25 cellular contexts compared by ENCODE assay signal in genomic region chr3:65907232-65908130, GRCh38.
DNase-seq lines count a peak whose midpoint lies in the region; ATAC-seq, FAIRE-seq and TF ChIP-seq lines count a peak whose summit lies in the region.
"Had no signal": no experiment of that assay in that cellular context is flagged by ENCODE, and none has a peak within 500 bp of the region (broad histone marks: within the 10 kb centered on the region; RNA-seq: fewer than 3 reads in every experiment).

No MANE protein-coding gene starts in this region.

- 78% methylated on average over 9 of the region's 9 CpGs; no CpG with 5 or more reads in 1 of the 2 experiments for WGBS in H1 (ENCODE audit: extremely low coverage in 1 of 2, insufficient coverage in 1 of 2, insufficient read length in 1 of 2, insufficient replicate concordance in 2 of 2, low coverage in 1 of 2, low lambda C conversion rate in 2 of 2, missing lambda C conversion rate in 1 of 2), 2 experiments

- peak; percentile 5 to 35; a peak in 2 of 4 replicates for TF ChIP-seq RAD21 in H1 (IDR thresholded peaks at IDR 0.05 in 1 of 2, conservative IDR thresholded peaks at IDR 0.05 in 1 of 2; ENCODE audit: low read depth in 2 of 2, low read length in 2 of 2)

- in situ Hi-C loops in KBM-7 (cut with MboI; ENCODE audit: low pct_unique_long_range_greater_than_20kb, low sequenced_read_pairs): no loop called here

- ATAC-seq in GM21447 (IDR thresholded peaks at IDR 0.05; ENCODE audit: unreplicated experiment): no peak
- ATAC-seq: activated CD8-positive, alpha-beta T cell treated with anti-CD3 and anti-CD28 coated beads for 36 hours; activated T-helper 17 cell treated with anti-CD3 and anti-CD28 coated beads, Interleukin-2, amount 50 U/mL, for 72 hours; right cardiac atrium had no signal

- 0 out of 2 replicates have a peak overlapping the region, but pooled peaks have one; percentile 28 for H3K18ac ChIP-seq in H1 (ENCODE audit: extremely low read depth, low read length)

- no peak overlapping the region for H3K14ac ChIP-seq in H1 (ENCODE audit: insufficient read length)

- H3K23ac ChIP-seq in H1 (ENCODE audit: insufficient read length): no peak overlapping the region

- no peak overlapping the region for H3K4ac ChIP-seq in H1 (replicated peaks; ENCODE audit: insufficient read length, low read depth, low read length)

- H3K23me2 ChIP-seq in H1 (ENCODE audit: low read depth, low read length): no peaks in the 10 kb centered on the region

- H3K4me2 ChIP-seq in H1 (ENCODE audit: insufficient read depth in 1 of 2, low read depth in 2 of 2, low read length in 2 of 2) (no peak overlapping the region), Karpas-422 (ENCODE audit: low read depth, low read length, poor library complexity, severe bottlenecking) (no peak overlapping the region)

- CTCF ChIA-PET in H1 (lab: Charles Lee; ENCODE audit: partially characterized antibody): interaction anchor here (0.6 to 1.7 kb wide), 9 partner anchors 12 to 747 kb away, joined by 3 to 6 read pairs (median 4); no protein-coding TSS in a partner anchor

- H3K36me3 ChIP-seq in H1 (ENCODE audit: control insufficient read depth in 2 of 4, insufficient read depth in 4 of 4, low read length in 3 of 4) (no peaks in the 10 kb centered on the region), Karpas-422 (ENCODE audit: insufficient read depth, low read length) (no peaks in the 10 kb centered on the region)
- H3K36me3 ChIP-seq: brain microvascular endothelial cell, neutrophil, spleen, tibial artery had no signal

- H2BK20ac ChIP-seq in H1 (ENCODE audit: low read length): no peak overlapping the region

- no peak overlapping the region for H3K4me3 ChIP-seq in H1 (ENCODE audit: extremely low read depth in 1 of 4, insufficient read depth in 2 of 4, low read depth in 3 of 4, low read length in 4 of 4)
- H3K4me3 ChIP-seq in Karpas-422 (ENCODE audit: low read length): no peak overlapping the region
- H3K4me3 ChIP-seq: spleen, tibial artery had no signal

- H4K8ac ChIP-seq in H1 (ENCODE audit: extremely low read depth, insufficient read depth, low read length): no peak overlapping the region

- no peak overlapping the region for H3K9ac ChIP-seq in H1 (replicated peaks in 1 of 4; ENCODE audit: extremely low read depth in 1 of 4, low read depth in 3 of 4, low read length in 3 of 4)
- no peak overlapping the region for H3K9ac ChIP-seq in Karpas-422 (ENCODE audit: low read length)

- no peak overlapping the region for H2BK12ac ChIP-seq in H1 (ENCODE audit: low read depth, low read length)

- H4K20me1 ChIP-seq in H1 (replicated peaks in 1 of 2; ENCODE audit: control insufficient read depth in 1 of 2, insufficient read depth in 2 of 2, low read length in 2 of 2) (peaks cover 1 to 2% of the 10 kb centered on the region in 2 experiments), Karpas-422 (ENCODE audit: insufficient read depth, low read depth, low read length) (no peaks in the 10 kb centered on the region)

- no peak overlapping the region for H3K27ac ChIP-seq in H1 (ENCODE audit: low read depth, low read length)
- H3K27ac ChIP-seq in Karpas-422 (ENCODE audit: low read length): no peak overlapping the region
- H3K27ac ChIP-seq: brain microvascular endothelial cell, neutrophil, spleen, tibial artery had no signal

- H4K91ac ChIP-seq in H1 (replicated peaks; ENCODE audit: insufficient read length, low read length): no peak overlapping the region

- no peaks in the 10 kb centered on the region for H3K9me2 ChIP-seq in Karpas-422 (replicated peaks; ENCODE audit: insufficient read depth, low read length)

- no peaks in the 10 kb centered on the region for H3K9me3 ChIP-seq in H1 (ENCODE audit: insufficient read depth in 2 of 2, low read depth in 1 of 2, low read length in 1 of 2)
- no peaks in the 10 kb centered on the region for H3K9me3 ChIP-seq in Karpas-422 (ENCODE audit: low read length)
- H3K9me3 ChIP-seq: neutrophil, spleen, tibial artery had no signal

- POLR2A ChIA-PET in H1 (lab: Charles Lee; ENCODE audit: partially characterized antibody): interaction anchor here (1.2 kb wide), 1 partner anchor 131 kb away, joined by 7 read pairs; no protein-coding TSS in a partner anchor

- peak; percentile 74 for DNase-seq in ELF-1 (ENCODE audit: low read depth, low spot score)
- DNase-seq in NCI-H69 (lab: John Stamatoyannopoulos, UW): peak; percentile 6
- DNase-seq in H1 (ENCODE audit: low read depth in 1 of 2, low spot score in 2 of 2): no peak
- DNase-seq in kidney tubule cell (ENCODE audit: low spot score): peak; percentile 47
- no peak for DNase-seq in KBM-7
- DNase-seq in Karpas-422: no peak
- DNase-seq in NCI-H1436 (lab: John Stamatoyannopoulos, UW): no peak
- DNase-seq: activated CD8-positive, alpha-beta T cell treated with anti-CD3 and anti-CD28 coated beads for 36 hours; activated naive CD4-positive, alpha-beta T cell treated with anti-CD3 and anti-CD28 coated beads, Interleukin-2, amount 50 U/mL, for 16 hours; amygdala; brain microvascular endothelial cell; CD4-positive, alpha-beta T cell; hypothalamus; NCI-H1048; NCI-H1694 treated with DMSO at 0.1 percent for 48 hours; NCI-H2171; NCI-H510A; posterior cingulate gyrus; right cardiac atrium; SHP77; spleen; tibial artery had no signal

- peak; percentile 70 for FAIRE-seq in H1 (lab: Jason Lieb, UNC)

- no peak for TF ChIP-seq POLR2A in H1 (IDR thresholded peaks at IDR 0.05; ENCODE audit: control extremely low read depth in 1 of 2, low read depth in 2 of 2, low read length in 2 of 2)

- H2BK5ac ChIP-seq in H1 (ENCODE audit: low read depth, low read length): no peak overlapping the region

- peaks cover 7% of the 10 kb centered on the region for H3K79me1 ChIP-seq in H1 (ENCODE audit: low read depth, low read length)

- TF ChIP-seq CTCF in H1 (IDR thresholded peaks at IDR 0.05; ENCODE audit: control extremely low read depth in 1 of 3, insufficient read depth in 1 of 3, low read depth in 1 of 3, low read length in 3 of 3): peak in 1 of 3 experiments; percentile 23; a peak in 1 of 4 replicates

- TF ChIP-seq EP300 in H1 (IDR thresholded peaks at IDR 0.05; ENCODE audit: borderline replicate concordance in 1 of 2, low read depth in 2 of 2, low read length in 2 of 2): no peak

- no peaks in the 10 kb centered on the region for H3K27me3 ChIP-seq in H1 (replicated peaks in 1 of 4; ENCODE audit: control insufficient read depth in 3 of 4, extremely low read depth in 1 of 4, insufficient read depth in 3 of 4, low read length in 3 of 4)
- H3K27me3 ChIP-seq in Karpas-422 (ENCODE audit: low read length): no peaks in the 10 kb centered on the region
- H3K27me3 ChIP-seq: brain microvascular endothelial cell, neutrophil, spleen, tibial artery had no signal

- no peak overlapping the region for H2BK15ac ChIP-seq in H1 (ENCODE audit: low read length)

- H2BK120ac ChIP-seq in H1 (replicated peaks; ENCODE audit: low read depth, low read length): no peak overlapping the region

- H4K5ac ChIP-seq in H1 (ENCODE audit: insufficient read length, low read depth, low read length): no peak overlapping the region

- no peak overlapping the region for H2AK5ac ChIP-seq in H1 (ENCODE audit: low read depth, low read length)

- H3K79me2 ChIP-seq in H1 (ENCODE audit: control insufficient read depth in 1 of 2, insufficient read depth in 2 of 2, low read length in 2 of 2) (peaks cover 0 to 61% of the 10 kb centered on the region in 2 experiments), Karpas-422 (ENCODE audit: low read length) (no peaks in the 10 kb centered on the region)

- H3K56ac ChIP-seq in H1 (replicated peaks; ENCODE audit: insufficient read length, low read depth, low read length): no peak overlapping the region

- peaks cover 0 to 10% (median 7%) of the 10 kb centered on the region in 4 experiments; a peak in 5 of 7 replicates for H3K4me1 ChIP-seq in H1 (replicated peaks in 1 of 4; ENCODE audit: control insufficient read depth in 3 of 4, insufficient read depth in 4 of 4, low read length in 3 of 4)
- H3K4me1 ChIP-seq in Karpas-422 (ENCODE audit: low read length): no peaks in the 10 kb centered on the region

- no peak overlapping the region for H2AFZ ChIP-seq in H1 (ENCODE audit: low read length)
- H2AFZ ChIP-seq in Karpas-422 (ENCODE audit: low read length): no peak overlapping the region

TF ChIP-seq in H1, 55 proteins besides CTCF, POLR2A, EP300 and RAD21:
- no peak for TF ChIP-seq GABPA (IDR thresholded peaks at IDR 0.05; ENCODE audit: borderline replicate concordance, insufficient read depth, low read length)
- TF ChIP-seq, protein P1, sequence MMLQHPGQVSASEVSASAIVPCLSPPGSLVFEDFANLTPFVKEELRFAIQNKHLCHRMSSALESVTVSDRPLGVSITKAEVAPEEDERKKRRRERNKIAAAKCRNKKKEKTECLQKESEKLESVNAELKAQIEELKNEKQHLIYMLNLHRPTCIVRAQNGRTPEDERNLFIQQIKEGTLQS (IDR thresholded peaks at IDR 0.05; ENCODE audit: insufficient read depth, low read depth, low read length): no peak
- no peak for TF ChIP-seq CHD2 (IDR thresholded peaks at IDR 0.05; ENCODE audit: low read length)
- no peak for TF ChIP-seq GTF2F1 (IDR thresholded peaks at IDR 0.05; ENCODE audit: borderline replicate concordance, low read depth, low read length)
- TF ChIP-seq PHF8 (conservative IDR thresholded peaks at IDR 0.05; ENCODE audit: low read depth, low read length): no peak
- no peak for TF ChIP-seq BCL11A (IDR thresholded peaks at IDR 0.05; ENCODE audit: low read depth in 2 of 2, low read length in 2 of 2)
- no peak for TF ChIP-seq SP1 (IDR thresholded peaks at IDR 0.05; ENCODE audit: low read depth, low read length)
- no peak for TF ChIP-seq CBX8 (IDR thresholded peaks at IDR 0.05; ENCODE audit: borderline replicate concordance, low read depth, low read length)
- TF ChIP-seq TAF1 (IDR thresholded peaks at IDR 0.05; ENCODE audit: low read depth, low read length): no peak
- no peak for TF ChIP-seq JUN (IDR thresholded peaks at IDR 0.05; ENCODE audit: low read depth, low read length)
- no peak for TF ChIP-seq JUND (IDR thresholded peaks at IDR 0.05; ENCODE audit: low read length)
- TF ChIP-seq ZNF274 (IDR thresholded peaks at IDR 0.05; ENCODE audit: borderline replicate concordance, extremely low read depth, low read length): no peak
- TF ChIP-seq FOSL1 (IDR thresholded peaks at IDR 0.05; ENCODE audit: insufficient read depth, low read depth, low read length): no peak
- no peak for TF ChIP-seq SIX5 (IDR thresholded peaks at IDR 0.05; ENCODE audit: low read depth, low read length)
- TF ChIP-seq YY1 (IDR thresholded peaks at IDR 0.05; ENCODE audit: low read depth, low read length): no peak
TF ChIP-seq in H1: peak in this region for 0.

Comparison
In these comparisons a context has a peak if more than half of its experiments do, and no peak if none do; other contexts are left out.
1. DNase-seq: peak in ELF-1 (single experiment), NCI-H69 (single experiment) and kidney tubule cell (single experiment); none in H1 (0 of 2), KBM-7 (single experiment), Karpas-422 (single experiment) and NCI-H1436 (single experiment).